ENCODE assay signal across 7 cellular contexts in genomic region chr5:140575309-140575708, GRCh38. TPM values are rescaled to one million over a fixed set of nuclear protein-coding genes. Genes with fewer than 3 reads are reported as not detected.
A peak's percentile ranks its signal among the peaks of the same experiment; 100 is the strongest.
DNase-seq lines count a peak whose midpoint lies in the region; ATAC-seq and TF ChIP-seq lines count a peak whose summit lies in the region.
"Had no signal": no experiment of that assay in that cellular context is flagged by ENCODE, and none has a peak within 500 bp of the region (broad histone marks: within the 10 kb centered on the region; RNA-seq: fewer than 3 reads in every experiment).

No MANE protein-coding gene starts in this region.

- no peaks in the 10 kb centered on the region for H3K4me1 Mint-ChIP-seq in activated CD8-positive, alpha-beta memory T cell treated with anti-CD3 and anti-CD28 coated beads, Interleukin-2, amount 10 ng/mL, durations not matched to agents 7 days and 5 days

- DNase-seq in activated CD8-positive, alpha-beta memory T cell treated with anti-CD3 and anti-CD28 coated beads, Interleukin-2, amount 50 U/mL, for 48 hours = peak; percentile 47
- DNase-seq in activated CD8-positive, alpha-beta memory T cell treated with anti-CD3 and anti-CD28 coated beads, Interleukin-2, amount 10 ng/mL, durations not matched to agents 7 days and 5 days = no peak
- DNase-seq in foreskin fibroblast (peak; percentile 16 to 44), transverse colon (peak; percentile 71), NCI-H1417 treated with DMSO at 0.1 percent for 48 hours (lab: John Stamatoyannopoulos, UW) (no peak)
- DNase-seq: COR-L47 had no signal

- no peaks in the 10 kb centered on the region for H3K9me3 Mint-ChIP-seq in activated CD8-positive, alpha-beta memory T cell treated with anti-CD3 and anti-CD28 coated beads, Interleukin-2, amount 10 ng/mL, durations not matched to agents 7 days and 5 days (ENCODE audit: low read depth)

- TF ChIP-seq POLR2A in transverse colon (IDR thresholded peaks at IDR 0.05) = no peak

- in situ Hi-C loops in transverse colon (cut with MboI; ENCODE audit: low pct_ligation_motif_present in 1 of 4, low pct_unique_long_range_greater_than_20kb in 1 of 4, low sequenced_read_pairs in 3 of 4) = loop anchor here in 1 of 4 donors (10.0 kb wide), 1 partner anchor 59 kb away; the partner anchor contains the start of genes CD14 and TMCO6

- H3K36me3 Mint-ChIP-seq in activated CD8-positive, alpha-beta memory T cell treated with anti-CD3 and anti-CD28 coated beads, Interleukin-2, amount 10 ng/mL, durations not matched to agents 7 days and 5 days = peaks cover 7% of the 10 kb centered on the region

- H3K27me3 Mint-ChIP-seq in activated CD8-positive, alpha-beta memory T cell treated with anti-CD3 and anti-CD28 coated beads, Interleukin-2, amount 10 ng/mL, durations not matched to agents 7 days and 5 days = peaks cover 2% of the 10 kb centered on the region

- peaks cover 0 to 25% (median 6%) of the 10 kb centered on the region in 4 donors for H3K4me1 ChIP-seq in transverse colon

- CTCF ChIA-PET in activated CD8-positive, alpha-beta memory T cell treated with anti-CD3 and anti-CD28 coated beads, Interleukin-2, amount 10 ng/mL, durations not matched to agents 7 days and 5 days (lab: Charles Lee) = interaction anchor here (1.2 to 1.3 kb wide), 3 partner anchors 9 to 59 kb away, joined by 4 read pairs; partner anchors contain the start of gene CD14

- H3K27me3 ChIP-seq in transverse colon = no peaks in the 10 kb centered on the region

- no peak overlapping the region for H3K4me3 Mint-ChIP-seq in activated CD8-positive, alpha-beta memory T cell treated with anti-CD3 and anti-CD28 coated beads, Interleukin-2, amount 10 ng/mL, durations not matched to agents 7 days and 5 days

- H3K27ac Mint-ChIP-seq in activated CD8-positive, alpha-beta memory T cell treated with anti-CD3 and anti-CD28 coated beads, Interleukin-2, amount 10 ng/mL, durations not matched to agents 7 days and 5 days = no peak overlapping the region

- WGBS in transverse colon (ENCODE audit: low coverage in 1 of 2), 2 donors = 40 to 84% methylated on average over 1 to 8 of the region's 8 CpGs

- no peaks in the 10 kb centered on the region for H3K36me3 ChIP-seq in transverse colon

- intact Hi-C loops in transverse colon (cut with DNase I; ENCODE audit: low total_unique reads) = loop anchor here (5.0 kb wide), 1 partner anchor 1007 kb away; no protein-coding TSS in a partner anchor

- peak; percentile 39 for TF ChIP-seq CTCF in foreskin fibroblast (IDR thresholded peaks at IDR 0.05; ENCODE audit: low read depth, low read length)
- peak; percentile 18 to 68 (median 52) for TF ChIP-seq CTCF in transverse colon (IDR thresholded peaks at IDR 0.05)

- no peak overlapping the region for H3K4me3 ChIP-seq in foreskin fibroblast (ENCODE audit: low read depth in 1 of 2, low read length in 2 of 2)
- H3K4me3 ChIP-seq in transverse colon = no peak overlapping the region

- no peak for ATAC-seq in activated CD8-positive, alpha-beta memory T cell treated with anti-CD3 and anti-CD28 coated beads, Interleukin-2, amount 10 ng/mL, durations not matched to agents 7 days and 5 days
- ATAC-seq in HG03521 (IDR thresholded peaks at IDR 0.05; ENCODE audit: unreplicated experiment) = no peak

- H3K27ac ChIP-seq in transverse colon = peak overlapping the region in 2 of 4 donors; percentile 20 to 57

- TF ChIP-seq EP300 in transverse colon (IDR thresholded peaks at IDR 0.05; ENCODE audit: low read depth) = no peak

- no peaks in the 10 kb centered on the region for H3K9me3 ChIP-seq in transverse colon

RNA-seq across cellular contexts. Expression of gene SLC35A4, which starts 10.7 kb away (rescaled TPM):
- 100 to 1,000 TPM; 100 to 101 TPM for total RNA-seq in activated CD8-positive, alpha-beta memory T cell treated with anti-CD3 and anti-CD28 coated beads, Interleukin-2, amount 10 ng/mL, durations not matched to agents 7 days and 5 days
- 10 to 100 TPM; 39.4 to 75.5 (median 52.6) TPM for total RNA-seq in transverse colon

RNA-seq across cellular contexts. Expression of gene APBB3, which starts 10.9 kb away (rescaled TPM):
- total RNA-seq in activated CD8-positive, alpha-beta memory T cell treated with anti-CD3 and anti-CD28 coated beads, Interleukin-2, amount 10 ng/mL, durations not matched to agents 7 days and 5 days = 10 to 100 TPM; 20.0 to 24.8 TPM
- 10 to 100 TPM; 20.1 to 42.5 (median 37.4) TPM for total RNA-seq in transverse colon

RNA-seq across cellular contexts. Expression of gene SRA1, which starts 18.0 kb away (rescaled TPM):
- 10 to 100 TPM; 37.9 to 47.3 TPM for total RNA-seq in activated CD8-positive, alpha-beta memory T cell treated with anti-CD3 and anti-CD28 coated beads, Interleukin-2, amount 10 ng/mL, durations not matched to agents 7 days and 5 days
- total RNA-seq in transverse colon = 10 to 100 TPM; 19.9 to 36.3 (median 26.5) TPM

RNA-seq across cellular contexts. Expression of gene EIF4EBP3, which starts 27.8 kb away (rescaled TPM):
- 1 to 10 TPM; 7.4 to 9.0 TPM for total RNA-seq in activated CD8-positive, alpha-beta memory T cell treated with anti-CD3 and anti-CD28 coated beads, Interleukin-2, amount 10 ng/mL, durations not matched to agents 7 days and 5 days
- 10 to 100 TPM in 3 of 4 donors, not detected in 1; 18.0 to 56.0 (median 27.5) TPM for total RNA-seq in transverse colon

RNA-seq across cellular contexts. Expression of gene CD14, which starts 57.7 kb away (rescaled TPM):
- total RNA-seq in activated CD8-positive, alpha-beta memory T cell treated with anti-CD3 and anti-CD28 coated beads, Interleukin-2, amount 10 ng/mL, durations not matched to agents 7 days and 5 days = under 1 TPM; 0.38 to 0.56 TPM
- 10 to 100 TPM in 3 of 4 donors, 1 to 10 TPM in 1; 3.6 to 92.4 (median 45.6) TPM for total RNA-seq in transverse colon

Comparison
In these comparisons a context has a peak if more than half of its experiments do, and no peak if none do; other contexts are left out.
1. DNase-seq: peak in activated CD8-positive, alpha-beta memory T cell treated with anti-CD3 and anti-CD28 coated beads, Interleukin-2, amount 50 U/mL, for 48 hours (single experiment), foreskin fibroblast (2 of 2) and transverse colon (single experiment); none in activated CD8-positive, alpha-beta memory T cell treated with anti-CD3 and anti-CD28 coated beads, Interleukin-2, amount 10 ng/mL, durations not matched to agents 7 days and 5 days (single experiment) and NCI-H1417 treated with DMSO at 0.1 percent for 48 hours (single experiment).